ENCODE assay signal across 9 cellular contexts in genomic region chr21:33914188-33914587, GRCh38. TPM values are rescaled to one million over a fixed set of nuclear protein-coding genes. Genes with fewer than 3 reads are reported as not detected.
DNase-seq lines count a peak whose midpoint lies in the region; ATAC-seq, FAIRE-seq and TF ChIP-seq lines count a peak whose summit lies in the region.
"Had no signal": no experiment of that assay in that cellular context is flagged by ENCODE, and none has a peak within 500 bp of the region (broad histone marks: within the 10 kb centered on the region; RNA-seq: fewer than 3 reads in every experiment).

No MANE protein-coding gene starts in this region.

- H3K27me3 ChIP-seq in CD4-positive, CD25-positive, alpha-beta regulatory T cell (ENCODE audit: control insufficient read depth, insufficient read depth, low read length): no peaks in the 10 kb centered on the region
- H3K27me3 ChIP-seq in HL-60 (ENCODE audit: insufficient read depth, poor library complexity, severe bottlenecking) (no peaks in the 10 kb centered on the region), astrocyte (ENCODE audit: insufficient read depth, low read length) (no peaks in the 10 kb centered on the region), tibial nerve (no peaks in the 10 kb centered on the region)
- H3K27me3 ChIP-seq in naive thymus-derived CD4-positive, alpha-beta T cell (ENCODE audit: control insufficient read depth in 2 of 2, insufficient read depth in 2 of 2, low read length in 2 of 2): no peaks in the 10 kb centered on the region

- H3K27ac ChIP-seq in CD4-positive, CD25-positive, alpha-beta regulatory T cell (ENCODE audit: insufficient read depth, low read length, poor library complexity, severe bottlenecking): no peak overlapping the region
- H3K27ac ChIP-seq in HL-60 (replicated peaks): 0 out of 2 replicates have a peak overlapping the region, but pooled peaks have one; percentile 83
- no peak overlapping the region for H3K27ac ChIP-seq in astrocyte (ENCODE audit: low read depth, low read length)
- H3K27ac ChIP-seq in naive thymus-derived CD4-positive, alpha-beta T cell (ENCODE audit: low read depth, low read length): no peak overlapping the region
- no peak overlapping the region for H3K27ac ChIP-seq in tibial nerve

- no peak for TF ChIP-seq POLR2A in tibial nerve (IDR thresholded peaks at IDR 0.05)

- H3K27ac Mint-ChIP-seq in CD4-positive, CD25-positive, alpha-beta regulatory T cell: peak overlapping the region in 2 of 3 donors; percentile 2 to 98
- no peak overlapping the region for H3K27ac Mint-ChIP-seq in astrocyte (ENCODE audit: unreplicated experiment)
- peak overlapping the region in 6 of 9 donors; percentile 14 to 97 (median 54) for H3K27ac Mint-ChIP-seq in naive thymus-derived CD4-positive, alpha-beta T cell

- no peak for ATAC-seq in CD4-positive, CD25-positive, alpha-beta regulatory T cell (ENCODE audit: low read depth in 2 of 2)
- ATAC-seq in naive thymus-derived CD4-positive, alpha-beta T cell: no peak
- ATAC-seq in HG02852 (IDR thresholded peaks at IDR 0.05; ENCODE audit: unreplicated experiment) (no peak), sciatic nerve (no peak)

- H3K4me2 ChIP-seq in astrocyte (ENCODE audit: low read length): peak overlapping the region; percentile 83

- CTCF ChIA-PET in naive thymus-derived CD4-positive, alpha-beta T cell (lab: Charles Lee): interaction anchor here (1.0 kb wide), 1 partner anchor 9 kb away, joined by 3 read pairs; no protein-coding TSS in a partner anchor

- H3K4me3 Mint-ChIP-seq in CD4-positive, CD25-positive, alpha-beta regulatory T cell: peak overlapping the region; percentile 98 to 99 (median 98)
- H3K4me3 Mint-ChIP-seq in astrocyte (ENCODE audit: unreplicated experiment): peak overlapping the region; percentile 97
- peak overlapping the region; percentile 5 to 99 (median 98) for H3K4me3 Mint-ChIP-seq in naive thymus-derived CD4-positive, alpha-beta T cell

- H3K4me1 Mint-ChIP-seq in CD4-positive, CD25-positive, alpha-beta regulatory T cell: peaks cover 24 to 55% (median 31%) of the 10 kb centered on the region in 4 donors
- H3K4me1 Mint-ChIP-seq in astrocyte (ENCODE audit: low read depth, unreplicated experiment): peaks cover 5% of the 10 kb centered on the region
- H3K4me1 Mint-ChIP-seq in naive thymus-derived CD4-positive, alpha-beta T cell: peaks cover 18 to 47% (median 38%) of the 10 kb centered on the region in 7 donors

- no peaks in the 10 kb centered on the region for H3K27me3 Mint-ChIP-seq in CD4-positive, CD25-positive, alpha-beta regulatory T cell
- H3K27me3 Mint-ChIP-seq in astrocyte (ENCODE audit: low read depth, unreplicated experiment): no peaks in the 10 kb centered on the region
- H3K27me3 Mint-ChIP-seq in naive thymus-derived CD4-positive, alpha-beta T cell: no peaks in the 10 kb centered on the region

- no peak for DNase-seq in CD4-positive, CD25-positive, alpha-beta regulatory T cell
- no peak for DNase-seq in HL-60 (ENCODE audit: low read depth in 1 of 2, low spot score in 1 of 2)
- peak; percentile 49 for DNase-seq in astrocyte (ENCODE audit: low read depth)
- no peak for DNase-seq in naive thymus-derived CD4-positive, alpha-beta T cell
- no peak for DNase-seq in NCI-H748 (lab: John Stamatoyannopoulos, UW; ENCODE audit: unreplicated experiment)
- no peak for DNase-seq in tibial nerve (ENCODE audit: low spot score in 2 of 2)
- no peak for DNase-seq in sciatic nerve (ENCODE audit: low spot score)
- DNase-seq: NCI-H2107 had no signal

- H3K4me3 ChIP-seq in CD4-positive, CD25-positive, alpha-beta regulatory T cell (ENCODE audit: low read depth, low read length): peak overlapping the region; percentile 87
- H3K4me3 ChIP-seq in HL-60 (replicated peaks; ENCODE audit: insufficient read depth, low read length) (no peak overlapping the region), astrocyte (ENCODE audit: insufficient read depth, low read depth, low read length) (peak overlapping the region; percentile 91), tibial nerve (no peak overlapping the region)
- H3K4me3 ChIP-seq in naive thymus-derived CD4-positive, alpha-beta T cell (ENCODE audit: low read length): no peak overlapping the region

- intact Hi-C loops in naive thymus-derived CD4-positive, alpha-beta T cell (cut with micrococcal nuclease): loop anchor here (2.0 kb wide), 2 partner anchors 19 to 435 kb away; no protein-coding TSS in a partner anchor
- intact Hi-C loops in sciatic nerve (cut with DNase I): loop anchor here (10.0 kb wide), 1 partner anchor 1431 kb away; no protein-coding TSS in a partner anchor

- H3K36me3 Mint-ChIP-seq in CD4-positive, CD25-positive, alpha-beta regulatory T cell: peaks cover 19% of the 10 kb centered on the region
- peaks cover 10% of the 10 kb centered on the region for H3K36me3 Mint-ChIP-seq in astrocyte (ENCODE audit: low read depth, unreplicated experiment)
- H3K36me3 Mint-ChIP-seq in naive thymus-derived CD4-positive, alpha-beta T cell: peaks cover 6 to 22% (median 13%) of the 10 kb centered on the region in 5 donors

- no peak for FAIRE-seq in astrocyte (lab: Jason Lieb, UNC)

- H3K4me1 ChIP-seq in CD4-positive, CD25-positive, alpha-beta regulatory T cell (ENCODE audit: control insufficient read depth, insufficient read depth, low read length, poor library complexity, severe bottlenecking): peaks cover 15% of the 10 kb centered on the region
- peaks cover 13% of the 10 kb centered on the region for H3K4me1 ChIP-seq in astrocyte (ENCODE audit: insufficient read depth, low read length)
- peaks cover 11 to 12% of the 10 kb centered on the region in 2 donors for H3K4me1 ChIP-seq in naive thymus-derived CD4-positive, alpha-beta T cell (ENCODE audit: control insufficient read depth in 2 of 2, insufficient read depth in 2 of 2, low read length in 2 of 2)
- peaks cover 0 to 25% (median 7%) of the 10 kb centered on the region in 4 donors for H3K4me1 ChIP-seq in tibial nerve

- peaks cover 40% of the 10 kb centered on the region for H3K36me3 ChIP-seq in CD4-positive, CD25-positive, alpha-beta regulatory T cell (ENCODE audit: control insufficient read depth, insufficient read depth, low read length)
- peaks cover 34% of the 10 kb centered on the region for H3K36me3 ChIP-seq in astrocyte (ENCODE audit: insufficient read depth, low read length)
- peaks cover 0 to 26% (median 6%) of the 10 kb centered on the region in 3 experiments for H3K36me3 ChIP-seq in naive thymus-derived CD4-positive, alpha-beta T cell (ENCODE audit: control insufficient read depth in 2 of 3, insufficient read depth in 3 of 3, low read length in 3 of 3)
- peaks cover 0 to 40% (median 12%) of the 10 kb centered on the region in 3 donors for H3K36me3 ChIP-seq in tibial nerve

- peaks cover 10% of the 10 kb centered on the region for H4K20me1 ChIP-seq in astrocyte (ENCODE audit: insufficient read depth, low read length)

- TF ChIP-seq CTCF in HL-60 (IDR thresholded peaks at IDR 0.05; ENCODE audit: insufficient read depth, low read length) (no peak), astrocyte (IDR thresholded peaks at IDR 0.05; ENCODE audit: insufficient read depth, low read depth, low read length) (no peak), tibial nerve (IDR thresholded peaks at IDR 0.05) (no peak)

- no peaks in the 10 kb centered on the region for H3K9me3 Mint-ChIP-seq in CD4-positive, CD25-positive, alpha-beta regulatory T cell
- no peaks in the 10 kb centered on the region for H3K9me3 Mint-ChIP-seq in astrocyte (ENCODE audit: unreplicated experiment)
- no peaks in the 10 kb centered on the region for H3K9me3 Mint-ChIP-seq in naive thymus-derived CD4-positive, alpha-beta T cell

- no peak for TF ChIP-seq EP300 in tibial nerve (IDR thresholded peaks at IDR 0.05)

- H3K9me3 ChIP-seq in CD4-positive, CD25-positive, alpha-beta regulatory T cell (ENCODE audit: control insufficient read depth in 2 of 2, low read length in 2 of 2): no peaks in the 10 kb centered on the region
- H3K9me3 ChIP-seq in astrocyte (ENCODE audit: insufficient read depth, low read depth, low read length) (no peaks in the 10 kb centered on the region), tibial nerve (no peaks in the 10 kb centered on the region)
- H3K9me3 ChIP-seq in naive thymus-derived CD4-positive, alpha-beta T cell (ENCODE audit: control insufficient read depth in 2 of 3, low read length in 3 of 3): no peaks in the 10 kb centered on the region

- 95% methylated on average over 5 of the region's 5 CpGs for WGBS in tibial nerve, 2 donors

- H3K9ac ChIP-seq in astrocyte (ENCODE audit: low read length): no peak overlapping the region

- POLR2A ChIA-PET in naive thymus-derived CD4-positive, alpha-beta T cell (lab: Charles Lee): interaction anchor here (1.0 kb wide), 1 partner anchor 155 kb away, joined by 3 read pairs; no protein-coding TSS in a partner anchor

- no peak overlapping the region for H2AFZ ChIP-seq in astrocyte (ENCODE audit: low read depth, low read length)

- peaks cover 37% of the 10 kb centered on the region for H3K79me2 ChIP-seq in astrocyte (ENCODE audit: insufficient read depth, low read length)

RNA-seq across cellular contexts. Expression of gene ATP5PO, which starts 1.4 kb away (rescaled TPM):
- total RNA-seq in CD4-positive, CD25-positive, alpha-beta regulatory T cell: 119 TPM
- 100 to 1,000 TPM; 389 to 458 (median 427) TPM for polyA plus RNA-seq in CD4-positive, CD25-positive, alpha-beta regulatory T cell
- total RNA-seq in astrocyte (163 and 171 TPM in 2 replicates), tibial nerve (100 to 1,000 TPM; 121 to 213 (median 148) TPM), sciatic nerve (112 TPM)
- 100 to 1,000 TPM; 123 to 185 (median 157) TPM for total RNA-seq in naive thymus-derived CD4-positive, alpha-beta T cell
- polyA plus RNA-seq in naive thymus-derived CD4-positive, alpha-beta T cell: 100 to 1,000 TPM; 366 to 449 TPM

Comparison
In these comparisons a context has a peak if more than half of its experiments do, and no peak if none do; other contexts are left out.
1. H3K4me3 ChIP-seq: peak in CD4-positive, CD25-positive, alpha-beta regulatory T cell (single experiment) and astrocyte (single experiment); none in HL-60 (single experiment), naive thymus-derived CD4-positive, alpha-beta T cell (single experiment) and tibial nerve (0 of 4).
2. Peak in every context shown above with its lines, with median percentiles within 50 percentile points of each other: H3K4me3 Mint-ChIP-seq.